In genomic region chr19:48965033-48965805, GRCh38 we compare ENCODE assay signal across 1 cellular context.
TF ChIP-seq lines count a peak whose summit lies in the region.

Gene FTL (plus strand): TSS chr19:48965309. CDS start chr19:48965508, 199 bp downstream.

TF ChIP-seq in WTC11, 78 proteins besides CTCF, POLR2A, EP300 and RAD21 (continued from another document):
- TF ChIP-seq PRDM15 (CRISPR knock-in tag; IDR thresholded peaks at IDR 0.05) (no peak), ZNF416 (CRISPR knock-in tag; IDR thresholded peaks at IDR 0.05) (no peak), E2F5 (CRISPR knock-in tag; IDR thresholded peaks at IDR 0.05) (0 out of 2 replicates have a peak, but pooled peaks have one; percentile 26), NFYB (CRISPR knock-in tag; conservative IDR thresholded peaks at IDR 0.05; ENCODE audit: low read depth) (peak; percentile 71), MAX (CRISPR knock-in tag; IDR thresholded peaks at IDR 0.05) (no peak; the same call in none of the 2 replicates), IRF1 (CRISPR knock-in tag; IDR thresholded peaks at IDR 0.05) (no peak), ZSCAN18 (CRISPR knock-in tag; IDR thresholded peaks at IDR 0.05) (no peak), ZNF317 (CRISPR knock-in tag; IDR thresholded peaks at IDR 0.05; ENCODE audit: borderline replicate concordance, low read depth) (no peak), ATF3 (CRISPR knock-in tag; conservative IDR thresholded peaks at IDR 0.05) (no peak), CREM (CRISPR knock-in tag; IDR thresholded peaks at IDR 0.05) (peak; percentile 10; the same call in 1 of the 2 replicates), HMGXB4 (CRISPR knock-in tag; IDR thresholded peaks at IDR 0.05) (0 out of 2 replicates have a peak, but pooled peaks have one; percentile 21), NR2C2 (CRISPR knock-in tag; IDR thresholded peaks at IDR 0.05) (no peak), ZNF671 (CRISPR knock-in tag; IDR thresholded peaks at IDR 0.05) (peak; percentile 39; the same call in 1 of the 2 replicates), USF1 (CRISPR knock-in tag; IDR thresholded peaks at IDR 0.05) (0 out of 2 replicates have a peak, but pooled peaks have one; percentile 31), TEAD1 (CRISPR knock-in tag; IDR thresholded peaks at IDR 0.05) (peak; percentile 84), JAZF1 (CRISPR knock-in tag; IDR thresholded peaks at IDR 0.05) (no peak), KAT7 (CRISPR knock-in tag; IDR thresholded peaks at IDR 0.05; ENCODE audit: borderline replicate concordance) (no peak), AFF4 (CRISPR knock-in tag; IDR thresholded peaks at IDR 0.05; ENCODE audit: borderline replicate concordance) (no peak), JUN (CRISPR knock-in tag; IDR thresholded peaks at IDR 0.05) (peak; percentile 74; the same call in 1 of the 2 replicates), ERG (CRISPR knock-in tag; IDR thresholded peaks at IDR 0.05) (no peak), ZBTB43 (CRISPR knock-in tag; IDR thresholded peaks at IDR 0.05) (no peak), TEAD4 (CRISPR knock-in tag; IDR thresholded peaks at IDR 0.05) (no peak), RORB (CRISPR knock-in tag; IDR thresholded peaks at IDR 0.05) (peak; percentile 83; the same call in 1 of the 2 replicates), PREB (CRISPR knock-in tag; IDR thresholded peaks at IDR 0.05; ENCODE audit: borderline replicate concordance) (0 out of 2 replicates have a peak, but pooled peaks have one; percentile 29), NFATC4 (CRISPR knock-in tag; IDR thresholded peaks at IDR 0.05) (peak; percentile 63; the same call in 1 of the 2 replicates), ZNF425 (CRISPR knock-in tag; conservative IDR thresholded peaks at IDR 0.05) (no peak), GABPB1 (CRISPR knock-in tag; IDR thresholded peaks at IDR 0.05) (peak; percentile 65; the same call in 1 of the 2 replicates), HMGA2 (CRISPR knock-in tag; IDR thresholded peaks at IDR 0.05) (no peak), ZNF121 (CRISPR knock-in tag; IDR thresholded peaks at IDR 0.05) (0 out of 2 replicates have a peak, but pooled peaks have one; percentile 10), ZMAT4 (CRISPR knock-in tag; IDR thresholded peaks at IDR 0.05) (0 out of 2 replicates have a peak, but pooled peaks have one; percentile 62), OVOL2 (CRISPR knock-in tag; IDR thresholded peaks at IDR 0.05; ENCODE audit: borderline replicate concordance) (no peak), FOXK1 (CRISPR knock-in tag; IDR thresholded peaks at IDR 0.05) (peak; percentile 71; the same call in 1 of the 2 replicates)
